Comparison of ENCODE assay signal across 13 cellular contexts in genomic region chr17:76447931-76448652, GRCh38. TPM values are rescaled to one million over a fixed set of nuclear protein-coding genes. Genes with fewer than 3 reads are reported as not detected.
DNase-seq lines count a peak whose midpoint lies in the region; ATAC-seq and TF ChIP-seq lines count a peak whose summit lies in the region.
"Had no signal": no experiment of that assay in that cellular context is flagged by ENCODE, and none has a peak within 500 bp of the region (broad histone marks: within the 10 kb centered on the region; RNA-seq: fewer than 3 reads in every experiment).

No MANE protein-coding gene starts in this region.

- WGBS in heart right ventricle, 2 donors = 44 to 48% methylated on average over 7 of the region's 7 CpGs
- WGBS in aorta, 2 donors = 49 to 63% methylated on average over 7 of the region's 7 CpGs

- TF ChIP-seq CTCF in Panc1 (IDR thresholded peaks at IDR 0.05) (no peak), heart right ventricle (IDR thresholded peaks at IDR 0.05) (no peak)

- H3K9ac ChIP-seq in stomach smooth muscle (ENCODE audit: low read length in 2 of 2) = peak overlapping the region in 1 of 2 donors; percentile 39

- H3K36me3 ChIP-seq in Panc1 (ENCODE audit: control insufficient read depth, insufficient read depth, low read length) (no peaks in the 10 kb centered on the region; the same call in 1 of the 2 replicates), heart right ventricle (no peaks in the 10 kb centered on the region), stomach smooth muscle (ENCODE audit: control insufficient read depth in 2 of 2, insufficient read depth in 2 of 2, low read length in 2 of 2) (no peaks in the 10 kb centered on the region), aorta (ENCODE audit: control insufficient read depth in 1 of 2, insufficient read depth in 2 of 2, low read length in 1 of 2) (no peaks in the 10 kb centered on the region)
- H3K36me3 ChIP-seq: uterus had no signal

- H3K27ac ChIP-seq in Panc1 (ENCODE audit: low read length) (peak overlapping the region; percentile 84), heart right ventricle (peak overlapping the region in 9 of 10 donors; percentile 52 to 94 (median 76)), stomach smooth muscle (ENCODE audit: low read length) (peak overlapping the region; percentile 0), aorta (ENCODE audit: low read depth in 1 of 2, low read length in 2 of 2) (no peak overlapping the region)
- H3K27ac ChIP-seq: uterus had no signal

- no TSS peak for BruUV-seq in Panc1 (replicated peaks; lab: Mats Ljungman, UMichigan)

- intact Hi-C loops in Panc1 (cut with micrococcal nuclease; ENCODE audit: unreplicated experiment) (no loop called here), heart right ventricle (cut with DNase I) (loop anchor here in 2 of 10 donors (5.0 kb wide), 1 partner anchor 36 kb away; no protein-coding TSS in a partner anchor), aorta (cut with DNase I) (no loop called here)

- no peaks in the 10 kb centered on the region for H3K27me3 ChIP-seq in Panc1 (ENCODE audit: control insufficient read depth, insufficient read depth, low read length)
- H3K27me3 ChIP-seq in heart right ventricle = no peaks in the 10 kb centered on the region
- no peaks in the 10 kb centered on the region for H3K27me3 ChIP-seq in stomach smooth muscle (ENCODE audit: control insufficient read depth in 1 of 2, insufficient read depth in 2 of 2, low read length in 2 of 2)
- no peaks in the 10 kb centered on the region for H3K27me3 ChIP-seq in aorta (ENCODE audit: control insufficient read depth in 1 of 2, insufficient read depth in 2 of 2, low read length in 1 of 2)
- H3K27me3 ChIP-seq: uterus had no signal

- CTCF ChIA-PET in Panc1 (lab: Charles Lee) = no interaction called here

- H3K9me3 ChIP-seq in Panc1 (ENCODE audit: control insufficient read depth, insufficient read depth, low read depth, low read length) = no peaks in the 10 kb centered on the region
- no peaks in the 10 kb centered on the region for H3K9me3 ChIP-seq in heart right ventricle
- H3K9me3 ChIP-seq in stomach smooth muscle (ENCODE audit: control insufficient read depth in 2 of 2, low read length in 2 of 2) = no peaks in the 10 kb centered on the region
- H3K9me3 ChIP-seq in aorta (ENCODE audit: control insufficient read depth, low read length) = no peaks in the 10 kb centered on the region
- H3K9me3 ChIP-seq: uterus had no signal

- DNase-seq in stimulated activated CD4-positive, alpha-beta T cell treated with anti-CD3 and anti-CD28 coated beads, Interleukin-15, amount 100 ng/mL, for 24 hours = peak; percentile 21
- DNase-seq in stimulated activated CD4-positive, alpha-beta T cell treated with anti-CD3 and anti-CD28 coated beads, Interleukin-2, amount 100 ng/mL, for 24 hours = no peak
- DNase-seq in Panc1 (ENCODE audit: low read depth, low spot score) (no peak), heart right ventricle (peak in 1 of 2 donors; percentile 61), aorta (no peak)
- DNase-seq: activated naive CD4-positive, alpha-beta T cell treated with anti-CD3 and anti-CD28 coated beads, Interleukin-2, amount 50 U/mL, for 16 hours; uterus had no signal

- H3K4me1 ChIP-seq in Panc1 (ENCODE audit: control insufficient read depth, insufficient read depth, low read length) = peaks cover 67% of the 10 kb centered on the region
- H3K4me1 ChIP-seq in heart right ventricle = peaks cover 4 to 88% (median 68%) of the 10 kb centered on the region in 9 donors
- H3K4me1 ChIP-seq in stomach smooth muscle (ENCODE audit: control insufficient read depth, insufficient read depth, low read length) = peaks cover 30% of the 10 kb centered on the region
- no peaks in the 10 kb centered on the region for H3K4me1 ChIP-seq in aorta (ENCODE audit: control insufficient read depth in 1 of 2, insufficient read depth in 2 of 2, low read length in 2 of 2)

- POLR2A ChIA-PET in Panc1 (lab: Charles Lee) = interaction anchor here (0.6 kb wide), 1 partner anchor 352 kb away, joined by 15 read pairs; no protein-coding TSS in a partner anchor

- H3K4me3 ChIP-seq in Panc1 (ENCODE audit: low read depth in 2 of 2, low read length in 2 of 2) (peak overlapping the region in 1 of 2 experiments; percentile 6; a peak in 1 of 4 replicates), heart right ventricle (no peak overlapping the region), stomach smooth muscle (ENCODE audit: low read length in 2 of 2) (no peak overlapping the region), aorta (ENCODE audit: low read length in 2 of 2) (no peak overlapping the region)
- H3K4me3 ChIP-seq: uterus had no signal

- ATAC-seq in Panc1 (no peak), heart right ventricle (peak; percentile 12 to 78 (median 55)), GM18907 (IDR thresholded peaks at IDR 0.05; ENCODE audit: unreplicated experiment) (no peak), HG02938 (IDR thresholded peaks at IDR 0.05; ENCODE audit: unreplicated experiment) (no peak), aorta (ENCODE audit: low FRiP score) (no peak)

- in situ Hi-C loops in Panc1 (cut with HindIII; ENCODE audit: low pct_unique_long_range_greater_than_20kb, low sequenced_read_pairs) = no loop called here

RNA-seq across cellular contexts. Expression of gene UBE2O, which starts 4.9 kb away (rescaled TPM):
- total RNA-seq in Panc1 (2021; ENCODE audit: unreplicated experiment) (47.5 TPM), heart right ventricle (10 to 100 TPM; 31.0 to 39.0 (median 36.9) TPM), aorta (10 to 100 TPM; 14.0 to 24.7 TPM)
- polyA plus RNA-seq in Panc1 (2012; ENCODE audit: insufficient read length) = 57.7 TPM
- polyA plus RNA-seq in heart right ventricle (10 to 100 TPM in 1 of 2 donors, 1 to 10 TPM in 1; 9.1 to 22.5 TPM), aorta (10 to 100 TPM in 1 of 2 donors, 1 to 10 TPM in 1; 2.5 to 11.0 TPM)

RNA-seq across cellular contexts. Expression of gene AANAT, which starts 19.3 kb away (rescaled TPM):
- total RNA-seq in Panc1 (2021; ENCODE audit: unreplicated experiment) = not detected
- polyA plus RNA-seq in Panc1 (2012; ENCODE audit: insufficient read length) = 0.24 TPM
- total RNA-seq in heart right ventricle = under 1 TPM in 1 of 10 donors, not detected in 9; 0.98 TPM
- under 1 TPM in 1 of 2 donors, not detected in 1; 0.73 TPM for polyA plus RNA-seq in heart right ventricle
- not detected for total RNA-seq in aorta
- not detected for polyA plus RNA-seq in aorta
- total RNA-seq: dermis microvascular lymphatic vessel endothelial cell, glomerular endothelial cell, lung microvascular endothelial cell, uterus had no signal

RNA-seq across cellular contexts. Expression of gene RHBDF2, which starts 53.1 kb away (rescaled TPM):
- total RNA-seq in Panc1 (2021; ENCODE audit: unreplicated experiment) (67.8 TPM), heart right ventricle (10 to 100 TPM in 4 of 10 donors, 1 to 10 TPM in 6; 6.5 to 33.1 (median 7.7) TPM), aorta (10 to 100 TPM; 30.9 to 45.0 TPM)
- 77.4 TPM for polyA plus RNA-seq in Panc1 (2012; ENCODE audit: insufficient read length)
- polyA plus RNA-seq in heart right ventricle (10 to 100 TPM; 13.5 to 27.0 TPM), aorta (10 to 100 TPM in 1 of 2 donors, 1 to 10 TPM in 1; 2.6 to 11.0 TPM)

Comparison
In these comparisons a context has a peak if more than half of its experiments do, and no peak if none do; other contexts are left out.
1. ATAC-seq: peak in heart right ventricle (8 of 8); none in Panc1 (single experiment), GM18907 (single experiment), HG02938 (single experiment) and aorta (single experiment).
2. H3K27ac ChIP-seq: peak in Panc1 (single experiment), heart right ventricle (9 of 10) and stomach smooth muscle (single experiment); none in aorta (0 of 2).